16 cellular contexts compared by ENCODE assay signal in genomic region chr12:15875863-15876262, GRCh38.
"Had no signal": no experiment of that assay in that cellular context is flagged by ENCODE, and none has a peak within 500 bp of the region (broad histone marks: within the 10 kb centered on the region; RNA-seq: fewer than 3 reads in every experiment).

No MANE protein-coding gene starts in this region.

- ATAC-seq: esophagus mucosa, left lobe of liver, right cardiac atrium had no signal

- H3K27ac ChIP-seq: adrenal gland, cardiac muscle cell, prostate gland, skin epidermis, stomach, thoracic aorta had no signal

- H3K4me3 ChIP-seq: adrenal gland, cardiac muscle cell, prostate gland, skin epidermis, stomach, thoracic aorta had no signal

- H3K9me3 ChIP-seq: adrenal gland, prostate gland, stomach, thoracic aorta had no signal

- H3K4me1 ChIP-seq: adrenal gland, prostate gland had no signal

- H3K4me3 Mint-ChIP-seq: nephron had no signal

- H3K36me3 ChIP-seq: adrenal gland, cardiac muscle cell, prostate gland, stomach, thoracic aorta had no signal

- DNase-seq: activated CD4-positive, alpha-beta T cell treated with anti-CD3 and anti-CD28 coated beads, Interleukin-2, amount 50 U/mL, for 1 hour; activated gamma-delta T cell; adrenal gland; islet precursor cell; right cardiac atrium; stimulated activated CD4-positive, alpha-beta T cell treated with anti-CD3 and anti-CD28 coated beads, Interleukin-15, amount 100 ng/mL, for 24 hours; stimulated activated CD4-positive, alpha-beta T cell treated with anti-CD3 and anti-CD28 coated beads, Interleukin-4, amount 100 ng/mL, for 1 hour; stomach; SW 1271 had no signal

- H3K27me3 ChIP-seq: adrenal gland, cardiac muscle cell, stomach had no signal

- H3K9me3 Mint-ChIP-seq: nephron had no signal

- H3K27ac Mint-ChIP-seq: nephron had no signal
